1 cellular context compared by ENCODE assay signal in the genomic region with DNA sequence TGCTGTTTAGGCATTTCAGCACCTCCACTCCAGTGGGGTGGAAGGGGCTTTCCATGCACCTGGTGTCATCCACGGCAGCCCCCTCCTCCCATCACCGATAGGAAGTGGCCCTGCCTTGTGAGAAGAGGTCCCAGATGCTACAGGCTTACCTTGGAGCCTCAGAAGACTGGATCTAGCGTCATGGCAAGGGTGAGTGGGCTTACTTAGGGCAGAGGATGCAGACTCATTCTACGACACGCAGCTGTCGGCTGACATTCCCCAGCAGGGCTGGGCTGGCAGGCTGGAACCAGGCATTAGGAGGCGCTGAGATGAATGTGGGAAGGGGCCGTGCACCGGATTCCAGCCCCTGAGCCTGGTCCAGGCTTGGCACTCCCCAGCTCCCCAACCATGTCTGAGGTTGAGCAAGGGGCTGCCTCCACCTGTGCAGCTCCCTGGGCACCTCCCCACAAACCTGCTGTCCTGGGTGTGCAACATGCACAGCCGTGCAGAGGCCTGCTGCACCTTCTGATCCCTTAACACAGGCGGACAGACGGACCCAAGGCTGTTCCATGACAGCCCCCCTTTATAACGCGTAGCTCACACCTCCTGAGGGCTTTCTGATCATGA.
TF ChIP-seq lines count a peak whose summit lies in the region.

No MANE protein-coding gene starts in this region.

TF ChIP-seq in A549, 52 proteins besides CTCF, POLR2A, EP300 and RAD21 (continued from another document):
- TF ChIP-seq, protein P1, sequence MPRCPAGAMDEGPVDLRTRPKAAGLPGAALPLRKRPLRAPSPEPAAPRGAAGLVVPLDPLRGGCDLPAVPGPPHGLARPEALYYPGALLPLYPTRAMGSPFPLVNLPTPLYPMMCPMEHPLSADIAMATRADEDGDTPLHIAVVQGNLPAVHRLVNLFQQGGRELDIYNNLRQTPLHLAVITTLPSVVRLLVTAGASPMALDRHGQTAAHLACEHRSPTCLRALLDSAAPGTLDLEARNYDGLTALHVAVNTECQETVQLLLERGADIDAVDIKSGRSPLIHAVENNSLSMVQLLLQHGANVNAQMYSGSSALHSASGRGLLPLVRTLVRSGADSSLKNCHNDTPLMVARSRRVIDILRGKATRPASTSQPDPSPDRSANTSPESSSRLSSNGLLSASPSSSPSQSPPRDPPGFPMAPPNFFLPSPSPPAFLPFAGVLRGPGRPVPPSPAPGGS (IDR thresholded peaks at IDR 0.05) = no peak
- TF ChIP-seq FOSL2 (IDR thresholded peaks at IDR 0.05) = no peak
- TF ChIP-seq FOSL2 (CRISPR knock-in tag; IDR thresholded peaks at IDR 0.05) = no peak
- TF ChIP-seq JUNB (IDR thresholded peaks at IDR 0.05) = no peak
- TF ChIP-seq NFE2L2 (conservative IDR thresholded peaks at IDR 0.05; ENCODE audit: low read length) = no peak
- no peak for TF ChIP-seq ZSCAN20 (CRISPR knock-in tag; IDR thresholded peaks at IDR 0.05)
- TF ChIP-seq ZC3H11A (IDR thresholded peaks at IDR 0.05) = no peak
- TF ChIP-seq ESRRA (IDR thresholded peaks at IDR 0.05; ENCODE audit: borderline replicate concordance, low read length) = no peak
- TF ChIP-seq HDAC2 (IDR thresholded peaks at IDR 0.05) = no peak
- TF ChIP-seq HEYL (CRISPR knock-in tag; IDR thresholded peaks at IDR 0.05) = no peak
